ENCODE assay signal across 2 cellular contexts in genomic region chr22:20503816-20504215, GRCh38.
TF ChIP-seq lines count a peak whose summit lies in the region.

No MANE protein-coding gene starts in this region.

TF ChIP-seq in A549, 52 proteins besides CTCF, POLR2A, EP300 and RAD21 (continued from another document):
- no peak for TF ChIP-seq REST (IDR thresholded peaks at IDR 0.05)
- TF ChIP-seq HOXB13 (CRISPR knock-in tag; IDR thresholded peaks at IDR 0.05; ENCODE audit: low read depth), result no peak
- TF ChIP-seq CBX8 (IDR thresholded peaks at IDR 0.05), result no peak
- no peak for TF ChIP-seq CEBPB (IDR thresholded peaks at IDR 0.05)
- no peak for TF ChIP-seq BHLHE40 (IDR thresholded peaks at IDR 0.05; ENCODE audit: low read depth, low read length)

TF ChIP-seq in Ishikawa, 13 proteins besides CTCF, POLR2A, EP300 and RAD21 (continued from another document):
- TF ChIP-seq REST (IDR thresholded peaks at IDR 0.05; ENCODE audit: low read depth), result no peak
- TF ChIP-seq CEBPB (IDR thresholded peaks at IDR 0.05), result no peak
- no peak for TF ChIP-seq EGR1 (IDR thresholded peaks at IDR 0.05)
- TF ChIP-seq TEAD4 (IDR thresholded peaks at IDR 0.05), result no peak
